ENCODE assay signal across 12 cellular contexts in genomic region chr2:170819941-170820646, GRCh38. TPM values are rescaled to one million over a fixed set of nuclear protein-coding genes. Genes with fewer than 3 reads are reported as not detected.
DNase-seq lines count a peak whose midpoint lies in the region; ATAC-seq and TF ChIP-seq lines count a peak whose summit lies in the region.
"Had no signal": no experiment of that assay in that cellular context is flagged by ENCODE, and none has a peak within 500 bp of the region (broad histone marks: within the 10 kb centered on the region; RNA-seq: fewer than 3 reads in every experiment).

No MANE protein-coding gene starts in this region.

- peaks cover 100% of the 10 kb centered on the region for H3K27me3 ChIP-seq in BLaER1
- peaks cover 92% of the 10 kb centered on the region for H3K27me3 ChIP-seq in H9 (ENCODE audit: insufficient read depth, low read length)
- peaks cover 7 to 97% (median 86%) of the 10 kb centered on the region in 45 donors for H3K27me3 ChIP-seq in dorsolateral prefrontal cortex
- peaks cover 97% of the 10 kb centered on the region for H3K27me3 ChIP-seq in neural cell (ENCODE audit: insufficient read depth, low read depth, low read length)

- peak; percentile 83 for DNase-seq in H9
- DNase-seq in dorsolateral prefrontal cortex = no peak
- DNase-seq in DMS 273 treated with DMSO at 0.1 percent for 48 hours (lab: John Stamatoyannopoulos, UW) = no peak
- no peak for DNase-seq in GM03348 (ENCODE audit: low spot score)
- DNase-seq: DMS79 treated with DMSO at 0.1 percent for 48 hours, MV-4-11, PC-9 had no signal

- no peak overlapping the region for H3K27ac ChIP-seq in BLaER1
- no peak overlapping the region for H3K27ac ChIP-seq in H9 (ENCODE audit: insufficient read length, low read depth, low read length)
- H3K27ac ChIP-seq in dorsolateral prefrontal cortex = peak overlapping the region in 6 of 59 donors; percentile 7 to 59 (median 28)
- no peak overlapping the region for H3K27ac ChIP-seq in neural cell (ENCODE audit: low read length)
- H3K27ac ChIP-seq: PC-9, right lobe of liver had no signal

- H3K23me2 ChIP-seq in H9 (ENCODE audit: insufficient read length, low read depth, low read length, poor library complexity, severe bottlenecking) = peaks cover 56% of the 10 kb centered on the region

- H3K4me3 Mint-ChIP-seq in H9 = peak overlapping the region in 1 of 2 experiments; percentile 82; a peak in 3 of 5 replicates

- H2BK5ac ChIP-seq in H9 (ENCODE audit: insufficient read length, low read length) = no peak overlapping the region

- no peak overlapping the region for H3K56ac ChIP-seq in H9 (ENCODE audit: insufficient read length, low read depth, low read length)

- no peak overlapping the region for H3T11ph ChIP-seq in H9 (ENCODE audit: low read length)

- H3K23ac ChIP-seq in H9 (ENCODE audit: insufficient read length, low read depth, low read length) = no peak overlapping the region

- no peaks in the 10 kb centered on the region for H3F3A ChIP-seq in neural cell (ENCODE audit: insufficient read depth, low read length, poor library complexity, severe bottlenecking)

- no peak overlapping the region for H2BK120ac ChIP-seq in H9 (ENCODE audit: low read depth, low read length, poor library complexity, severe bottlenecking)

- no peak overlapping the region for H3K14ac ChIP-seq in H9 (ENCODE audit: insufficient read depth, low read length)

- H3K36me3 ChIP-seq in BLaER1 (no peaks in the 10 kb centered on the region), neural cell (ENCODE audit: insufficient read depth, low read length) (no peaks in the 10 kb centered on the region)
- H3K36me3 ChIP-seq: right lobe of liver had no signal

- H2BK15ac ChIP-seq in H9 (ENCODE audit: low read depth, low read length) = no peak overlapping the region

- H4K8ac ChIP-seq in H9 (replicated peaks; ENCODE audit: insufficient read length, low read depth, low read length) = no peak overlapping the region

- H3K9me3 ChIP-seq in BLaER1 (peaks cover 62% of the 10 kb centered on the region), H9 (ENCODE audit: control insufficient read depth, low read depth, low read length) (no peaks in the 10 kb centered on the region), neural cell (ENCODE audit: low read length) (no peaks in the 10 kb centered on the region)
- H3K9me3 ChIP-seq: right lobe of liver had no signal

- H3K18ac ChIP-seq in H9 (ENCODE audit: insufficient read length, low read depth, low read length) = no peak overlapping the region

- WGBS in H9 (ENCODE audit: extremely low coverage, insufficient read length, low lambda C conversion rate) = no CpG with 5 or more reads among the region's 39 CpGs

- H3K4me1 ChIP-seq in BLaER1 (peaks cover 35% of the 10 kb centered on the region), H9 (ENCODE audit: insufficient read depth, low read length) (peaks cover 2% of the 10 kb centered on the region; the same call in 1 of the 2 replicates)

- H2AFZ ChIP-seq in H9 (ENCODE audit: low read length) (no peak overlapping the region), neural cell (ENCODE audit: low read depth, low read length) (no peak overlapping the region)
- H2AFZ ChIP-seq: PC-9 had no signal

- no peak for TF ChIP-seq EP300 in neural cell (conservative IDR thresholded peaks at IDR 0.05; ENCODE audit: poor library complexity, severe bottlenecking)

- no peaks in the 10 kb centered on the region for H3K79me2 ChIP-seq in H9 (ENCODE audit: insufficient read depth, low read length)
- no peaks in the 10 kb centered on the region for H3K79me2 ChIP-seq in neural cell (replicated peaks; ENCODE audit: insufficient read depth, low read length)

- peaks cover 100% of the 10 kb centered on the region for H3K27me3 Mint-ChIP-seq in H9 (ENCODE audit: low read depth)

- H2BK20ac ChIP-seq in H9 (ENCODE audit: low read depth, low read length, poor library complexity, severe bottlenecking) = no peak overlapping the region

- H3K27ac Mint-ChIP-seq in H9 = no peak overlapping the region

- H3K9me2 ChIP-seq in neural cell (ENCODE audit: insufficient read depth, low read length) = no peaks in the 10 kb centered on the region

- H4K5ac ChIP-seq in H9 (ENCODE audit: insufficient read length, low read depth, low read length) = no peak overlapping the region

- no peaks in the 10 kb centered on the region; a peak in 1 of 7 replicates for H3K36me3 Mint-ChIP-seq in H9 (ENCODE audit: insufficient read depth in 1 of 3, low read depth in 3 of 3)

- H2AK5ac ChIP-seq in H9 (ENCODE audit: insufficient read length, low read length) = no peak overlapping the region

- H3K4me1 Mint-ChIP-seq in H9 = peaks cover 50 to 56% of the 10 kb centered on the region in 2 experiments

- H3K79me1 ChIP-seq in H9 (ENCODE audit: insufficient read depth, low read depth, low read length, poor library complexity, severe bottlenecking) = no peaks in the 10 kb centered on the region

- H4K91ac ChIP-seq in H9 (ENCODE audit: insufficient read length, low read depth, low read length) = no peak overlapping the region

- H3K4me3 ChIP-seq in BLaER1 = 0 out of 2 replicates have a peak overlapping the region, but pooled peaks have one; percentile 1
- H3K4me3 ChIP-seq in dorsolateral prefrontal cortex = peak overlapping the region in 46 of 59 donors; percentile 3 to 74 (median 58)
- H3K4me3 ChIP-seq in neural cell (ENCODE audit: low read length) = peak overlapping the region; percentile 80
- H3K4me3 ChIP-seq: PC-9 had no signal

- TF ChIP-seq CTCF in H9 (conservative IDR thresholded peaks at IDR 0.05) (0 out of 3 replicates have a peak, but pooled peaks have one; percentile 16), dorsolateral prefrontal cortex (IDR thresholded peaks at IDR 0.05 in 54 of 56, conservative IDR thresholded peaks at IDR 0.05 in 2 of 56; ENCODE audit: low read depth in 1 of 56, partially characterized antibody in 56 of 56) (no peak), neural cell (IDR thresholded peaks at IDR 0.05; ENCODE audit: poor library complexity, severe bottlenecking) (no peak)

- H4K20me1 ChIP-seq in BLaER1 (peaks cover 47% of the 10 kb centered on the region), H9 (ENCODE audit: control insufficient read depth, insufficient read depth, insufficient read length) (peaks cover 5% of the 10 kb centered on the region), neural cell (ENCODE audit: insufficient read depth) (no peaks in the 10 kb centered on the region)

- TF ChIP-seq RAD21 in neural cell (conservative IDR thresholded peaks at IDR 0.05) = no peak

- peak overlapping the region; percentile 43; the same call in 1 of the 2 replicates for H3K4me2 ChIP-seq in BLaER1
- peak overlapping the region; percentile 87 for H3K4me2 ChIP-seq in H9 (ENCODE audit: insufficient read depth, insufficient read length, low read length)
- no peak overlapping the region for H3K4me2 ChIP-seq in neural cell (ENCODE audit: low read length)

- ATAC-seq in HG02588 (IDR thresholded peaks at IDR 0.05; ENCODE audit: unreplicated experiment) (no peak), HG02623 (IDR thresholded peaks at IDR 0.05; ENCODE audit: unreplicated experiment) (no peak)

- H3K9me3 Mint-ChIP-seq in H9 = peaks cover 0 to 4% of the 10 kb centered on the region in 2 experiments; a peak in 4 of 5 replicates

- H2BK12ac ChIP-seq in H9 (ENCODE audit: insufficient read length, low read depth, low read length) = no peak overlapping the region

- intact Hi-C loops in dorsolateral prefrontal cortex (cut with DNase I) = loop anchor here (5.0 to 10.0 kb wide), 5 partner anchors 105 to 595 kb away; partner anchors contain the start of gene SP5 (in 1 of the 2)

- H3K4ac ChIP-seq in H9 (ENCODE audit: low read depth, low read length) = no peak overlapping the region

- H3K9ac ChIP-seq in BLaER1 (no peak overlapping the region), H9 (ENCODE audit: extremely low read depth, insufficient read length, low read length) (no peak overlapping the region), neural cell (ENCODE audit: low read length) (peak overlapping the region; percentile 77)

TF ChIP-seq in neural cell, 6 proteins besides CTCF, POLR2A, EP300 and RAD21:
- TF ChIP-seq MXI1 (conservative IDR thresholded peaks at IDR 0.05; ENCODE audit: poor library complexity, severe bottlenecking) (no peak), TAF1 (IDR thresholded peaks at IDR 0.05; ENCODE audit: low read depth) (no peak), EZH2 (IDR thresholded peaks at IDR 0.05; ENCODE audit: borderline replicate concordance, insufficient read depth, low read length, poor library complexity, severe bottlenecking) (peak; percentile 91), POLR2AphosphoS5 (IDR thresholded peaks at IDR 0.05) (peak; percentile 43), SMC3 (conservative IDR thresholded peaks at IDR 0.05; ENCODE audit: poor library complexity) (no peak)
- TF ChIP-seq, protein P1, sequence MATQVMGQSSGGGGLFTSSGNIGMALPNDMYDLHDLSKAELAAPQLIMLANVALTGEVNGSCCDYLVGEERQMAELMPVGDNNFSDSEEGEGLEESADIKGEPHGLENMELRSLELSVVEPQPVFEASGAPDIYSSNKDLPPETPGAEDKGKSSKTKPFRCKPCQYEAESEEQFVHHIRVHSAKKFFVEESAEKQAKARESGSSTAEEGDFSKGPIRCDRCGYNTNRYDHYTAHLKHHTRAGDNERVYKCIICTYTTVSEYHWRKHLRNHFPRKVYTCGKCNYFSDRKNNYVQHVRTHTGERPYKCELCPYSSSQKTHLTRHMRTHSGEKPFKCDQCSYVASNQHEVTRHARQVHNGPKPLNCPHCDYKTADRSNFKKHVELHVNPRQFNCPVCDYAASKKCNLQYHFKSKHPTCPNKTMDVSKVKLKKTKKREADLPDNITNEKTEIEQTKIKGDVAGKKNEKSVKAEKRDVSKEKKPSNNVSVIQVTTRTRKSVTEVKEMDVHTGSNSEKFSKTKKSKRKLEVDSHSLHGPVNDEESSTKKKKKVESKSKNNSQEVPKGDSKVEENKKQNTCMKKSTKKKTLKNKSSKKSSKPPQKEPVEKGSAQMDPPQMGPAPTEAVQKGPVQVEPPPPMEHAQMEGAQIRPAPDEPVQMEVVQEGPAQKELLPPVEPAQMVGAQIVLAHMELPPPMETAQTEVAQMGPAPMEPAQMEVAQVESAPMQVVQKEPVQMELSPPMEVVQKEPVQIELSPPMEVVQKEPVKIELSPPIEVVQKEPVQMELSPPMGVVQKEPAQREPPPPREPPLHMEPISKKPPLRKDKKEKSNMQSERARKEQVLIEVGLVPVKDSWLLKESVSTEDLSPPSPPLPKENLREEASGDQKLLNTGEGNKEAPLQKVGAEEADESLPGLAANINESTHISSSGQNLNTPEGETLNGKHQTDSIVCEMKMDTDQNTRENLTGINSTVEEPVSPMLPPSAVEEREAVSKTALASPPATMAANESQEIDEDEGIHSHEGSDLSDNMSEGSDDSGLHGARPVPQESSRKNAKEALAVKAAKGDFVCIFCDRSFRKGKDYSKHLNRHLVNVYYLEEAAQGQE (IDR thresholded peaks at IDR 0.05; ENCODE audit: borderline replicate concordance) = no peak

RNA-seq across cellular contexts. Expression of gene GAD1, which starts 3.4 kb away (rescaled TPM):
- total RNA-seq in H9 (2021) (1.8 TPM in 2 replicates), dorsolateral prefrontal cortex (100 to 1,000 TPM in 53 of 120 experiments, 10 to 100 TPM in 67; 22.4 to 164 (median 94.0) TPM)
- 56.3 and 66.4 TPM in 2 replicates for polyA plus RNA-seq in neural cell
- polyA minus RNA-seq in neural cell = 40.2 and 43.4 TPM in 2 replicates
- total RNA-seq: right lobe of liver had no signal

RNA-seq across cellular contexts. Expression of gene ERICH2, which starts 49.9 kb away (rescaled TPM):
- total RNA-seq in H9 (2021) (0.66 and 1.2 TPM in 2 replicates), dorsolateral prefrontal cortex (1 to 10 TPM in 87 of 120 experiments, under 1 TPM in 13, not detected in 20; 0.84 to 5.8 (median 1.9) TPM)
- polyA plus RNA-seq in neural cell = 1.3 TPM in 1 of 2 replicates, not detected in the other
- not detected in 2 replicates for polyA minus RNA-seq in neural cell

Comparison
In these comparisons a context has a peak if more than half of its experiments do, and no peak if none do; other contexts are left out.
1. H3K4me3 ChIP-seq: peak in every context shown above with its lines; median percentile 80 in neural cell; 58 in dorsolateral prefrontal cortex; 1 in BLaER1.